Comparison of ENCODE assay signal across 8 cellular contexts in the genomic region with DNA sequence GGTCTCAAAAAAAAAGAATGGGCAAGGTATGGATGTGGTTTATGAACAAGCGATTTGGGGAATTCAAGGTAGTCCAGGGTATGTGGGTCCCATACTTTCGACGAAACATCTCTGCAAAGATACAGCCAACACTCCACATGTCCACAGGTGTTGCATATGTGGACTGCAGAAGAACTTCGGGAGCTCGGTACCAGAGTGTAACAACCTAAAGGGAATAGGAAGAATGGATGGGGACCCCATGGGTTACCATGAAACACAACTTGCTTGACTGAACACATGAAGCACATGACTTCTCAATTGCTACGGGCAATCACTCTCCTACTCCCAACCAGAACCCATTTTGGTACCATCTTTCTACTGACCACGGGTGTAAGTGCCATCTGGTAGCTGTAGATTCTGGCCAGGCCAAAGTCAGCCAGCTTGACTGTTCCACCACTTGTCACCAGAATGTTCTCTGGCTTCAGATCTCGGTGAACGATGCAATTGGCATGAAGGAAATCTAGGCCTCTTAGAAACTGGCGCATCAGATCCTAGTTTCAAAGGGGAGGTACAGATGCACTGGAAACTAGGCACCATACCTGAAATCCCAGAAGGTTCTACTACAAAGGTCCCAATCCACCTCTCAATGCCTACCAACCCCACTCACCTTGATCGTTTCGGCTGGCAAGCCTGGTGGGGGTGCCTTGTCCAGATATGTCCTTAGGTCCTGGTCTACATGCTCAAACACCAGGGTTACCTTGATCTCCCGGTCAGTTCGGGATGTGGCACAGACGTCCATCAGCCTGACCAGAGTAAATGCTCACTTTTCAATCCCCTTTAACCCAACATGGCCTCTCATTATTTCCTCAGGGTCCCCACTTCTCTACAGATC. TPM values are rescaled to one million over a fixed set of nuclear protein-coding genes. Genes with fewer than 3 reads are reported as not detected.
A peak's percentile ranks its signal among the peaks of the same experiment; 100 is the strongest.
DNase-seq lines count a peak whose midpoint lies in the region; ATAC-seq and TF ChIP-seq lines count a peak whose summit lies in the region.

No MANE protein-coding gene starts in this region.

- H3K4me1 ChIP-seq in CD4-positive, alpha-beta memory T cell (ENCODE audit: insufficient read depth, low read length), result peaks cover 43% of the 10 kb centered on the region
- H3K4me1 ChIP-seq in OCI-LY3 (ENCODE audit: low read length), result peaks cover 28% of the 10 kb centered on the region

- H3K4me3 ChIP-seq in CD4-positive, alpha-beta memory T cell (ENCODE audit: low read length in 2 of 2), result peak overlapping the region; percentile 30 to 80
- H3K4me3 ChIP-seq in OCI-LY3 (ENCODE audit: low read length) (peak overlapping the region; percentile 87), neural cell (ENCODE audit: low read length) (peak overlapping the region; percentile 85)

- peaks cover 19 to 41% of the 10 kb centered on the region in 2 donors for H3K36me3 Mint-ChIP-seq in CD4-positive, alpha-beta memory T cell
- peaks cover 40% of the 10 kb centered on the region for H3K36me3 Mint-ChIP-seq in effector memory CD8-positive, alpha-beta T cell (ENCODE audit: insufficient read depth)

- H3K4me3 Mint-ChIP-seq in CD4-positive, alpha-beta memory T cell, result peak overlapping the region; percentile 39 to 98 (median 89)
- H3K4me3 Mint-ChIP-seq in effector memory CD8-positive, alpha-beta T cell, result peak overlapping the region; percentile 84 to 96

- H3K9me2 ChIP-seq in neural cell (ENCODE audit: insufficient read depth, low read length), result no peaks in the 10 kb centered on the region

- peaks cover 25% of the 10 kb centered on the region for H3K36me3 ChIP-seq in CD4-positive, alpha-beta memory T cell (ENCODE audit: insufficient read depth, low read length)
- H3K36me3 ChIP-seq in OCI-LY3 (replicated peaks; ENCODE audit: low read depth, low read length), result peaks cover 40% of the 10 kb centered on the region
- H3K36me3 ChIP-seq in neural cell (ENCODE audit: insufficient read depth, low read length), result peaks cover 7% of the 10 kb centered on the region

- no peak for TF ChIP-seq RAD21 in neural cell (conservative IDR thresholded peaks at IDR 0.05)

- H3K9ac ChIP-seq in OCI-LY3 (ENCODE audit: low read length), result peak overlapping the region; percentile 90
- H3K9ac ChIP-seq in neural cell (ENCODE audit: low read length), result peak overlapping the region; percentile 95

- H3K27me3 ChIP-seq in CD4-positive, alpha-beta memory T cell (ENCODE audit: insufficient read depth, low read length), result no peaks in the 10 kb centered on the region
- H3K27me3 ChIP-seq in OCI-LY3 (ENCODE audit: low read depth, low read length) (no peaks in the 10 kb centered on the region), neural cell (ENCODE audit: insufficient read depth, low read depth, low read length) (no peaks in the 10 kb centered on the region)

- no peak for TF ChIP-seq EP300 in neural cell (conservative IDR thresholded peaks at IDR 0.05; ENCODE audit: poor library complexity, severe bottlenecking)

- H4K20me1 ChIP-seq in OCI-LY3 (ENCODE audit: insufficient read depth, low read length) (no peaks in the 10 kb centered on the region), neural cell (ENCODE audit: insufficient read depth) (no peaks in the 10 kb centered on the region)

- CTCF ChIA-PET in CD4-positive, alpha-beta memory T cell (lab: Charles Lee; ENCODE audit: partially characterized antibody), result interaction anchor here (0.7 to 1.4 kb wide), 3 partner anchors 8 to 9 kb away, joined by 3 to 5 read pairs (median 3); no protein-coding TSS in a partner anchor

- peak overlapping the region; percentile 82 for H3K27ac ChIP-seq in CD4-positive, alpha-beta memory T cell (ENCODE audit: low read depth, low read length)
- H3K27ac ChIP-seq in OCI-LY3 (ENCODE audit: low read length), result peak overlapping the region; percentile 57
- H3K27ac ChIP-seq in neural cell (ENCODE audit: low read length), result peak overlapping the region; percentile 87

- intact Hi-C loops in CD4-positive, alpha-beta memory T cell (cut with micrococcal nuclease), result loop anchor here (5.0 kb wide), 2 partner anchors 97 to 663 kb away; a partner anchor contains a TSS

- H3K79me2 ChIP-seq in OCI-LY3 (ENCODE audit: low read length) (peaks cover 42% of the 10 kb centered on the region), neural cell (replicated peaks; ENCODE audit: insufficient read depth, low read length) (peaks cover 27% of the 10 kb centered on the region)

- no peak for ATAC-seq in effector memory CD8-positive, alpha-beta T cell (replicated peaks)
- ATAC-seq in HG02973 (IDR thresholded peaks at IDR 0.05; ENCODE audit: unreplicated experiment) (no peak), left lobe of liver (no peak), HG03565 (IDR thresholded peaks at IDR 0.05; ENCODE audit: unreplicated experiment) (no peak)

- no peak for TF ChIP-seq CTCF in OCI-LY3 (IDR thresholded peaks at IDR 0.05; ENCODE audit: low read depth, low read length)
- no peak for TF ChIP-seq CTCF in neural cell (IDR thresholded peaks at IDR 0.05; ENCODE audit: poor library complexity, severe bottlenecking)

- no peaks in the 10 kb centered on the region for H3K27me3 Mint-ChIP-seq in CD4-positive, alpha-beta memory T cell
- H3K27me3 Mint-ChIP-seq in effector memory CD8-positive, alpha-beta T cell, result no peaks in the 10 kb centered on the region

- no peak for DNase-seq in CD4-positive, alpha-beta memory T cell
- no peak for DNase-seq in effector memory CD8-positive, alpha-beta T cell
- DNase-seq in left lobe of liver (ENCODE audit: low spot score) (no peak), amygdala (lab: John Stamatoyannopoulos, UW) (no peak)

- peak overlapping the region; percentile 87 to 100 (median 99) for H3K27ac Mint-ChIP-seq in CD4-positive, alpha-beta memory T cell
- peak overlapping the region; percentile 86 to 89 for H3K27ac Mint-ChIP-seq in effector memory CD8-positive, alpha-beta T cell

- no peaks in the 10 kb centered on the region for H3K9me3 ChIP-seq in CD4-positive, alpha-beta memory T cell (ENCODE audit: control insufficient read depth in 1 of 2, low read length in 2 of 2)
- H3K9me3 ChIP-seq in OCI-LY3 (ENCODE audit: insufficient read depth, low read length) (no peaks in the 10 kb centered on the region), neural cell (ENCODE audit: low read length) (no peaks in the 10 kb centered on the region)

- POLR2A ChIA-PET in CD4-positive, alpha-beta memory T cell (lab: Charles Lee; ENCODE audit: partially characterized antibody), result interaction anchor here (1.4 to 2.1 kb wide), 2 partner anchors 9 to 227 kb away, joined by 4 to 9 read pairs; no protein-coding TSS in a partner anchor

- H2AFZ ChIP-seq in OCI-LY3 (ENCODE audit: low read depth, low read length), result no peak overlapping the region
- no peak overlapping the region for H2AFZ ChIP-seq in neural cell (ENCODE audit: low read depth, low read length)

- peak overlapping the region; percentile 88 for H3K4me2 ChIP-seq in OCI-LY3 (ENCODE audit: low read length)
- peak overlapping the region; percentile 100 for H3K4me2 ChIP-seq in neural cell (ENCODE audit: low read length)

- H3K4me1 Mint-ChIP-seq in CD4-positive, alpha-beta memory T cell, result peaks cover 42 to 54% (median 49%) of the 10 kb centered on the region in 4 donors
- peaks cover 28 to 49% of the 10 kb centered on the region in 2 donors for H3K4me1 Mint-ChIP-seq in effector memory CD8-positive, alpha-beta T cell (ENCODE audit: low read depth in 2 of 2)

- no peaks in the 10 kb centered on the region for H3F3A ChIP-seq in neural cell (ENCODE audit: insufficient read depth, low read length, poor library complexity, severe bottlenecking)

- no peaks in the 10 kb centered on the region for H3K9me3 Mint-ChIP-seq in CD4-positive, alpha-beta memory T cell
- H3K9me3 Mint-ChIP-seq in effector memory CD8-positive, alpha-beta T cell, result no peaks in the 10 kb centered on the region

RNA-seq across cellular contexts. Expression of a gene that starts 1.3 kb away (rescaled TPM):
- 10 to 100 TPM; 44.4 to 48.3 TPM for total RNA-seq in CD4-positive, alpha-beta memory T cell
- polyA plus RNA-seq in CD4-positive, alpha-beta memory T cell, result 10 to 100 TPM; 85.0 to 99.7 TPM
- 81.3 and 104 TPM in 2 replicates for polyA plus RNA-seq in neural cell
- polyA minus RNA-seq in neural cell, result 53.9 and 59.4 TPM in 2 replicates
- 30.8 TPM for total RNA-seq in left lobe of liver

RNA-seq across cellular contexts. Expression of a gene that starts 4.1 kb away (rescaled TPM):
- total RNA-seq in CD4-positive, alpha-beta memory T cell, result 10 to 100 TPM; 58.0 to 62.8 TPM
- polyA plus RNA-seq in CD4-positive, alpha-beta memory T cell, result 1 to 10 TPM; 3.7 to 8.9 TPM
- polyA plus RNA-seq in neural cell, result 34.5 and 47.8 TPM in 2 replicates
- polyA minus RNA-seq in neural cell, result 23.6 and 29.9 TPM in 2 replicates
- 3.6 TPM for total RNA-seq in left lobe of liver

RNA-seq across cellular contexts. Expression of a gene that starts 6.0 kb away (rescaled TPM):
- 10 to 100 TPM; 27.5 to 30.6 TPM for total RNA-seq in CD4-positive, alpha-beta memory T cell
- 10 to 100 TPM; 37.5 to 76.2 TPM for polyA plus RNA-seq in CD4-positive, alpha-beta memory T cell
- polyA plus RNA-seq in neural cell, result 78.1 and 85.3 TPM in 2 replicates
- polyA minus RNA-seq in neural cell, result 37.5 and 39.0 TPM in 2 replicates
- total RNA-seq in left lobe of liver, result 18.2 TPM

RNA-seq across cellular contexts. Expression of a gene that starts 12.3 kb away (rescaled TPM):
- 10 to 100 TPM; 63.2 to 66.7 TPM for total RNA-seq in CD4-positive, alpha-beta memory T cell
- polyA plus RNA-seq in CD4-positive, alpha-beta memory T cell, result 1 to 10 TPM; 3.2 to 8.6 TPM
- polyA plus RNA-seq in neural cell, result 19.3 and 24.9 TPM in 2 replicates
- 33.6 and 34.3 TPM in 2 replicates for polyA minus RNA-seq in neural cell
- 0.83 TPM for total RNA-seq in left lobe of liver

RNA-seq across cellular contexts. Expression of a gene that starts 16.1 kb away (rescaled TPM):
- total RNA-seq in CD4-positive, alpha-beta memory T cell, result 1 to 10 TPM in 1 of 2 experiments, under 1 TPM in 1; 0.64 to 1.4 TPM
- polyA plus RNA-seq in CD4-positive, alpha-beta memory T cell, result under 1 TPM; 0.55 to 0.93 TPM
- polyA plus RNA-seq in neural cell, result 0.86 and 1.4 TPM in 2 replicates
- polyA minus RNA-seq in neural cell, result not detected in 2 replicates
- total RNA-seq in left lobe of liver, result 0.45 TPM

Comparison
In these comparisons a context has a peak if more than half of its experiments do, and no peak if none do; other contexts are left out.
1. RNA of a gene that starts 4.1 kb away (total RNA-seq): 58.0 to 62.8 TPM in CD4-positive, alpha-beta memory T cell; 3.6 TPM in left lobe of liver (single experiment); every median in the first group is over 10 times any median in the second.
2. Peak in every context shown above with its lines, with median percentiles within 50 percentile points of each other: H3K27ac ChIP-seq and H3K4me3 ChIP-seq.